Comparison of ENCODE assay signal across 1 cellular context in the genomic region with DNA sequence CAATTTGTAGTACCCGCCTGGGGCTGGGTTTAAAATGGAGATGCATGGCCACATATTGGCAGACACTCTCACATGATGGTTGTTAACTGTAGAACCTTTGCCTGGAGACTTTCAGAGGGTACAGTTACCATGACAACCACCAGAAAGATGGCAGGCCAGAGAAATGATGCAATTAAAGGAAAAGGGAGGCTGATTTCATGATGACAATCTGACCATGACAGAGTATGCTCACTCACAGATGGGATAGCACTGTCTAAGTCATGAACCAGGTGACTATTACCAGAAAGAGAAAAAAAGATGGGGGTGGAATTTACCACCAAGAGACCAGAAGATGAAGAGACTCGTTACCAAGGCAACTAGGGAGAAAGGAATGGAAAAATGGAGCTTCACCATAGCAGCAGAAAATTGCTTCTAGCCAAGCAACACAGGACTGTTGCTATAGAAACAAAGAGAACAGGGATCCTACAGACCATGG.
TF ChIP-seq lines count a peak whose summit lies in the region.

No MANE protein-coding gene starts in this region.

TF ChIP-seq in K562, 482 proteins besides CTCF, POLR2A, EP300 and RAD21 (continues in another document):
- TF ChIP-seq NFRKB (IDR thresholded peaks at IDR 0.05; ENCODE audit: low read depth) (0 out of 2 replicates have a peak, but pooled peaks have one; percentile 17), RREB1 (CRISPR knock-in tag; IDR thresholded peaks at IDR 0.05) (0 out of 2 replicates have a peak, but pooled peaks have one; percentile 56), MEIS2 (IDR thresholded peaks at IDR 0.05; ENCODE audit: partially characterized antibody) (peak; percentile 74), BACH1 (tag; IDR thresholded peaks at IDR 0.05) (0 out of 2 replicates have a peak, but pooled peaks have one; percentile 41), NRF1 (conservative IDR thresholded peaks at IDR 0.05 in 1 of 2, IDR thresholded peaks at IDR 0.05 in 1 of 2) (peak in 1 of 2 experiments; percentile 35; a peak in 2 of 4 replicates), ATF4 (CRISPR knock-in tag; IDR thresholded peaks at IDR 0.05) (peak; percentile 87), JUN (IDR thresholded peaks at IDR 0.05; ENCODE audit: borderline replicate concordance, low read depth, low read length) (peak; percentile 59), JUN (CRISPR knock-in tag; IDR thresholded peaks at IDR 0.05; ENCODE audit: borderline replicate concordance) (no peak), ZNF717 (CRISPR knock-in tag; IDR thresholded peaks at IDR 0.05) (no peak), MECOM (CRISPR knock-in tag; IDR thresholded peaks at IDR 0.05) (peak; percentile 80; the same call in 1 of the 2 replicates), ZNF785 (CRISPR knock-in tag; IDR thresholded peaks at IDR 0.05) (no peak), CREBBP (IDR thresholded peaks at IDR 0.05; ENCODE audit: low read depth, low read length) (no peak), BMI1 (IDR thresholded peaks at IDR 0.05; ENCODE audit: low read length) (peak; percentile 72; the same call in 1 of the 2 replicates), ARHGAP35 (IDR thresholded peaks at IDR 0.05; ENCODE audit: partially characterized antibody) (no peak), KDM2B (CRISPR knock-in tag; IDR thresholded peaks at IDR 0.05) (no peak), DPF2 (IDR thresholded peaks at IDR 0.05) (0 out of 2 replicates have a peak, but pooled peaks have one; percentile 41), PBX2 (CRISPR knock-in tag; IDR thresholded peaks at IDR 0.05; ENCODE audit: low read depth) (no peak), PBX2 (tag; conservative IDR thresholded peaks at IDR 0.05; ENCODE audit: low read depth) (peak; percentile 51; the same call in 1 of the 2 replicates), TOE1 (IDR thresholded peaks at IDR 0.05; ENCODE audit: borderline replicate concordance) (peak; percentile 21; the same call in 1 of the 2 replicates), TOE1 (CRISPR knock-in tag; IDR thresholded peaks at IDR 0.05; ENCODE audit: borderline replicate concordance, low read depth) (no peak), ZNF318 (IDR thresholded peaks at IDR 0.05; ENCODE audit: borderline replicate concordance in 1 of 2, low read depth in 1 of 2) (peak in 1 of 2 experiments; percentile 59; a peak in 1 of 4 replicates), CXXC5 (CRISPR knock-in tag; IDR thresholded peaks at IDR 0.05) (no peak)
- TF ChIP-seq, protein P1, sequence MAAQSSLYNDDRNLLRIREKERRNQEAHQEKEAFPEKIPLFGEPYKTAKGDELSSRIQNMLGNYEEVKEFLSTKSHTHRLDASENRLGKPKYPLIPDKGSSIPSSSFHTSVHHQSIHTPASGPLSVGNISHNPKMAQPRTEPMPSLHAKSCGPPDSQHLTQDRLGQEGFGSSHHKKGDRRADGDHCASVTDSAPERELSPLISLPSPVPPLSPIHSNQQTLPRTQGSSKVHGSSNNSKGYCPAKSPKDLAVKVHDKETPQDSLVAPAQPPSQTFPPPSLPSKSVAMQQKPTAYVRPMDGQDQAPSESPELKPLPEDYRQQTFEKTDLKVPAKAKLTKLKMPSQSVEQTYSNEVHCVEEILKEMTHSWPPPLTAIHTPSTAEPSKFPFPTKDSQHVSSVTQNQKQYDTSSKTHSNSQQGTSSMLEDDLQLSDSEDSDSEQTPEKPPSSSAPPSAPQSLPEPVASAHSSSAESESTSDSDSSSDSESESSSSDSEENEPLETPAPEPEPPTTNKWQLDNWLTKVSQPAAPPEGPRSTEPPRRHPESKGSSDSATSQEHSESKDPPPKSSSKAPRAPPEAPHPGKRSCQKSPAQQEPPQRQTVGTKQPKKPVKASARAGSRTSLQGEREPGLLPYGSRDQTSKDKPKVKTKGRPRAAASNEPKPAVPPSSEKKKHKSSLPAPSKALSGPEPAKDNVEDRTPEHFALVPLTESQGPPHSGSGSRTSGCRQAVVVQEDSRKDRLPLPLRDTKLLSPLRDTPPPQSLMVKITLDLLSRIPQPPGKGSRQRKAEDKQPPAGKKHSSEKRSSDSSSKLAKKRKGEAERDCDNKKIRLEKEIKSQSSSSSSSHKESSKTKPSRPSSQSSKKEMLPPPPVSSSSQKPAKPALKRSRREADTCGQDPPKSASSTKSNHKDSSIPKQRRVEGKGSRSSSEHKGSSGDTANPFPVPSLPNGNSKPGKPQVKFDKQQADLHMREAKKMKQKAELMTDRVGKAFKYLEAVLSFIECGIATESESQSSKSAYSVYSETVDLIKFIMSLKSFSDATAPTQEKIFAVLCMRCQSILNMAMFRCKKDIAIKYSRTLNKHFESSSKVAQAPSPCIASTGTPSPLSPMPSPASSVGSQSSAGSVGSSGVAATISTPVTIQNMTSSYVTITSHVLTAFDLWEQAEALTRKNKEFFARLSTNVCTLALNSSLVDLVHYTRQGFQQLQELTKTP (IDR thresholded peaks at IDR 0.05; ENCODE audit: low read depth in 1 of 2, partially characterized antibody in 2 of 2) = peak in 1 of 2 experiments; percentile 56
- TF ChIP-seq, protein P2, sequence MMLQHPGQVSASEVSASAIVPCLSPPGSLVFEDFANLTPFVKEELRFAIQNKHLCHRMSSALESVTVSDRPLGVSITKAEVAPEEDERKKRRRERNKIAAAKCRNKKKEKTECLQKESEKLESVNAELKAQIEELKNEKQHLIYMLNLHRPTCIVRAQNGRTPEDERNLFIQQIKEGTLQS (IDR thresholded peaks at IDR 0.05) = peak; percentile 98
- TF ChIP-seq, protein P2 (CRISPR knock-in tag; conservative IDR thresholded peaks at IDR 0.05) = no peak; the same call in 1 of the 2 replicates
